In the genomic region with DNA sequence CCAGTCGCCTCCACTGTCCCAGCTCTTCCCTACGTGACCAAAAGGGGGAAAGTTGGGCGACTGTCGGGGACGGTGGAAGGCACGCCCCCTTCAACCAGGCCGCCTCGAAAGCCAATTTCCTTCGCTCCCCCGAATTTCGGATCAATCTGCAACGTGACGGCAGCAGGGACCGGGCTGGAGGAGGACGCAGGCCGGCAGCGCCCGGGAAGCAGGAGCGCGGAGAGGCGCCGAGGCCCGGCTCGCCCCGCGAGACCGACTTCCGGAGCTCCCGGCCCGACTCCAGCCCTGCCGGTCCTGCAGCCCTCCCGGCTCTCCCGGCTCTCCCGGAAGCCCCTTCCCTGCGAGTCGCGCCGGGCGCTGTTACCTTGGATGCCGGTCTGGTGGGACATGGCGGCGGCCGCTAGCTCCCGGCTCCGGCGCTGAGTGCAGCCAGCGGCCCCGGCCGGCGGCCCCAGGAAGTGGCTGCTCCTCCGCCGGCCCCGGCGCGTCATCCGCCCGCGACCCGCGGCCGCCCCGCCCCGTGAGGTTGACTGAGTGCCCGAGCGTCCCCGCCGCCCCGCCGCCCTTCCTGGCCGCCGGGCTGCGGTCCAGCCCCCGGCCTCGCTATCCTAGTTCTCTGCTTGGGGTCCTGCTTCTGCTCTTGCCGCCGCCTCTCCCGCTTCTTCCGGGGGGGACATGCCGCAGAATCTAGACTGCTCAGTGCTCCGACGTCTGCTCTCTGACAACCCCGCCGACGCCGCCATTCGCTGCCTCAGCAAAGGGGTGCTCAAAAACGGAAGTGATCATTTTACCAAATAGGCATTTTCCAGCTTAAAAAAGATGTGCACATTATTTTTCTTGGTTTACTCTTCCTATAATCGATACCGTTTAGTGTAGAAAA, we compare ENCODE assay signal across 1 cellular context.
TF ChIP-seq lines count a peak whose summit lies in the region.

Gene TWF1 (minus strand): TSS at position 461 of the 880 bp plus-strand sequence. CDS start 72 bp downstream, at position 389.

TF ChIP-seq in HepG2, 621 proteins besides CTCF, POLR2A, EP300 and RAD21 (continued from another document and continues in another):
- TF ChIP-seq, protein P1, sequence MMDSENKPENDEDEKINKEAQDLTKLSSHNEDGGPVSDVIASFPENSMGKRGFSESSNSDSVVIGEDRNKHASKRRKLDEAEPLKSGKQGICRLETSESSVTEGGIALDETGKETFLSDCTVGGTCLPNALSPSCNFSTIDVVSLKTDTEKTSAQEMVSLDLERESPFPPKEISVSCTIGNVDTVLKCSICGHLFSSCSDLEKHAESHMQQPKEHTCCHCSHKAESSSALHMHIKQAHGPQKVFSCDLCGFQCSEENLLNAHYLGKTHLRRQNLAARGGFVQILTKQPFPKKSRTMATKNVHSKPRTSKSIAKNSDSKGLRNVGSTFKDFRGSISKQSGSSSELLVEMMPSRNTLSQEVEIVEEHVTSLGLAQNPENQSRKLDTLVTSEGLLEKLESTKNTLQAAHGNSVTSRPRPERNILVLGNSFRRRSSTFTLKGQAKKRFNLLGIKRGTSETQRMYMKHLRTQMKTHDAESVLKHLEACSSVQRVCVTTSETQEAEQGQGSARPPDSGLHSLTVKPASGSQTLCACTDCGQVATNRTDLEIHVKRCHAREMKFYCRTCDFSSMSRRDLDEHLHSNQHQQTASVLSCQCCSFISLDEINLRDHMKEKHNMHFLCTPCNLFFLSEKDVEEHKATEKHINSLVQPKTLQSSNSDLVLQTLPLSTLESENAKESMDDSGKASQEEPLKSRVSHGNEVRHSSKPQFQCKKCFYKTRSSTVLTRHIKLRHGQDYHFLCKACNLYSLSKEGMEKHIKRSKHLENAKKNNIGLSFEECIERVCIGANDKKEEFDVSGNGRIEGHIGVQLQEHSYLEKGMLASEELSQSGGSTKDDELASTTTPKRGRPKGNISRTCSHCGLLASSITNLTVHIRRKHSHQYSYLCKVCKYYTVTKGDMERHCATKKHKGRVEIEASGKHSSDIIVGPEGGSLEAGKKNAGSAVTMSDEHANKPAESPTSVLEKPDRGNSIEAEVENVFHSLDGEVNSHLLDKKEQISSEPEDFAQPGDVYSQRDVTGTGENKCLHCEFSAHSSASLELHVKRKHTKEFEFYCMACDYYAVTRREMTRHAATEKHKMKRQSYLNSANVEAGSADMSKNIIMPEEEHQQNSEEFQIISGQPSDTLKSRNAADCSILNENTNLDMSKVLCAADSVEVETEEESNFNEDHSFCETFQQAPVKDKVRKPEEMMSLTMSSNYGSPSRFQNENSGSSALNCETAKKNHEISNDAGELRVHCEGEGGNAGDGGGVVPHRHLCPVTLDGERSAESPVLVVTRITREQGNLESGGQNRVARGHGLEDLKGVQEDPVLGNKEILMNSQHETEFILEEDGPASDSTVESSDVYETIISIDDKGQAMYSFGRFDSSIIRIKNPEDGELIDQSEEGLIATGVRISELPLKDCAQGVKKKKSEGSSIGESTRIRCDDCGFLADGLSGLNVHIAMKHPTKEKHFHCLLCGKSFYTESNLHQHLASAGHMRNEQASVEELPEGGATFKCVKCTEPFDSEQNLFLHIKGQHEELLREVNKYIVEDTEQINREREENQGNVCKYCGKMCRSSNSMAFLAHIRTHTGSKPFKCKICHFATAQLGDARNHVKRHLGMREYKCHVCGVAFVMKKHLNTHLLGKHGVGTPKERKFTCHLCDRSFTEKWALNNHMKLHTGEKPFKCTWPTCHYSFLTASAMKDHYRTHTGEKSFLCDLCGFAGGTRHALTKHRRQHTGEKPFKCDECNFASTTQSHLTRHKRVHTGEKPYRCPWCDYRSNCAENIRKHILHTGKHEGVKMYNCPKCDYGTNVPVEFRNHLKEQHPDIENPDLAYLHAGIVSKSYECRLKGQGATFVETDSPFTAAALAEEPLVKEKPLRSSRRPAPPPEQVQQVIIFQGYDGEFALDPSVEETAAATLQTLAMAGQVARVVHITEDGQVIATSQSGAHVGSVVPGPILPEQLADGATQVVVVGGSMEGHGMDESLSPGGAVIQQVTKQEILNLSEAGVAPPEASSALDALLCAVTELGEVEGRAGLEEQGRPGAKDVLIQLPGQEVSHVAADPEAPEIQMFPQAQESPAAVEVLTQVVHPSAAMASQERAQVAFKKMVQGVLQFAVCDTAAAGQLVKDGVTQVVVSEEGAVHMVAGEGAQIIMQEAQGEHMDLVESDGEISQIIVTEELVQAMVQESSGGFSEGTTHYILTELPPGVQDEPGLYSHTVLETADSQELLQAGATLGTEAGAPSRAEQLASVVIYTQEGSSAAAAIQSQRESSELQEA (CRISPR knock-in tag; IDR thresholded peaks at IDR 0.05; ENCODE audit: not compliant biosample characterization), result peak; percentile 60
- TF ChIP-seq PLSCR1 (CRISPR knock-in tag; IDR thresholded peaks at IDR 0.05; ENCODE audit: borderline replicate concordance), result no peak
- peak; percentile 41; the same call in 1 of the 2 replicates for TF ChIP-seq FOXC1 (CRISPR knock-in tag; IDR thresholded peaks at IDR 0.05; ENCODE audit: borderline replicate concordance)
- peak; percentile 86 for TF ChIP-seq ZFX (CRISPR knock-in tag; IDR thresholded peaks at IDR 0.05; ENCODE audit: low read depth)
- no peak for TF ChIP-seq SP1 (IDR thresholded peaks at IDR 0.05)
- peak; percentile 80 for TF ChIP-seq SP1 (CRISPR knock-in tag; IDR thresholded peaks at IDR 0.05)
- peak in 1 of 2 experiments; percentile 54; a peak in 1 of 4 replicates for TF ChIP-seq KLF16 (CRISPR knock-in tag; IDR thresholded peaks at IDR 0.05)
- TF ChIP-seq, protein P2, sequence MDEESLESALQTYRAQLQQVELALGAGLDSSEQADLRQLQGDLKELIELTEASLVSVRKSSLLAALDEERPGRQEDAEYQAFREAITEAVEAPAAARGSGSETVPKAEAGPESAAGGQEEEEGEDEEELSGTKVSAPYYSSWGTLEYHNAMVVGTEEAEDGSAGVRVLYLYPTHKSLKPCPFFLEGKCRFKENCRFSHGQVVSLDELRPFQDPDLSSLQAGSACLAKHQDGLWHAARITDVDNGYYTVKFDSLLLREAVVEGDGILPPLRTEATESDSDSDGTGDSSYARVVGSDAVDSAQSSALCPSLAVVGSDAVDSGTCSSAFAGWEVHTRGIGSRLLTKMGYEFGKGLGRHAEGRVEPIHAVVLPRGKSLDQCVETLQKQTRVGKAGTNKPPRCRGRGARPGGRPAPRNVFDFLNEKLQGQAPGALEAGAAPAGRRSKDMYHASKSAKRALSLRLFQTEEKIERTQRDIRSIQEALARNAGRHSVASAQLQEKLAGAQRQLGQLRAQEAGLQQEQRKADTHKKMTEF (CRISPR knock-in tag; IDR thresholded peaks at IDR 0.05), result peak; percentile 60; the same call in 1 of the 2 replicates
- TF ChIP-seq ZNF451 (CRISPR knock-in tag; IDR thresholded peaks at IDR 0.05), result 0 out of 2 replicates have a peak, but pooled peaks have one; percentile 55
- no peak for TF ChIP-seq ZNF496 (CRISPR knock-in tag; IDR thresholded peaks at IDR 0.05; ENCODE audit: insufficient replicate concordance)
- TF ChIP-seq ZBTB39 (CRISPR knock-in tag; IDR thresholded peaks at IDR 0.05), result 0 out of 2 replicates have a peak, but pooled peaks have one; percentile 60
- TF ChIP-seq, protein P3, sequence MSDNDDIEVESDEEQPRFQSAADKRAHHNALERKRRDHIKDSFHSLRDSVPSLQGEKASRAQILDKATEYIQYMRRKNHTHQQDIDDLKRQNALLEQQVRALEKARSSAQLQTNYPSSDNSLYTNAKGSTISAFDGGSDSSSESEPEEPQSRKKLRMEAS (IDR thresholded peaks at IDR 0.05), result peak; percentile 56; the same call in 1 of the 2 replicates
- no peak for TF ChIP-seq YEATS2 (CRISPR knock-in tag; IDR thresholded peaks at IDR 0.05; ENCODE audit: borderline replicate concordance)
- peak; percentile 55; the same call in 1 of the 2 replicates for TF ChIP-seq ZNF800 (CRISPR knock-in tag; IDR thresholded peaks at IDR 0.05)
- peak; percentile 87 for TF ChIP-seq GABPB1 (CRISPR knock-in tag; IDR thresholded peaks at IDR 0.05)
- TF ChIP-seq, protein P4, sequence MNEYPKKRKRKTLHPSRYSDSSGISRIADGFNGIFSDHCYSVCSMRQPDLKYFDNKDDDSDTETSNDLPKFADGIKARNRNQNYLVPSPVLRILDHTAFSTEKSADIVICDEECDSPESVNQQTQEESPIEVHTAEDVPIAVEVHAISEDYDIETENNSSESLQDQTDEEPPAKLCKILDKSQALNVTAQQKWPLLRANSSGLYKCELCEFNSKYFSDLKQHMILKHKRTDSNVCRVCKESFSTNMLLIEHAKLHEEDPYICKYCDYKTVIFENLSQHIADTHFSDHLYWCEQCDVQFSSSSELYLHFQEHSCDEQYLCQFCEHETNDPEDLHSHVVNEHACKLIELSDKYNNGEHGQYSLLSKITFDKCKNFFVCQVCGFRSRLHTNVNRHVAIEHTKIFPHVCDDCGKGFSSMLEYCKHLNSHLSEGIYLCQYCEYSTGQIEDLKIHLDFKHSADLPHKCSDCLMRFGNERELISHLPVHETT (CRISPR knock-in tag; conservative IDR thresholded peaks at IDR 0.05), result 0 out of 2 replicates have a peak, but pooled peaks have one; percentile 33
- no peak for TF ChIP-seq CBX1 (IDR thresholded peaks at IDR 0.05; ENCODE audit: low read depth)
- no peak for TF ChIP-seq NR1H2 (CRISPR knock-in tag; IDR thresholded peaks at IDR 0.05; ENCODE audit: borderline replicate concordance, low read depth)
- peak; percentile 74; the same call in 1 of the 2 replicates for TF ChIP-seq ZNF709 (CRISPR knock-in tag; IDR thresholded peaks at IDR 0.05)
- peak; percentile 77 for TF ChIP-seq THAP11 (CRISPR knock-in tag; IDR thresholded peaks at IDR 0.05)
- peak; percentile 62; the same call in 1 of the 2 replicates for TF ChIP-seq ZNF138 (CRISPR knock-in tag; IDR thresholded peaks at IDR 0.05; ENCODE audit: low read depth)
- TF ChIP-seq, protein P5, sequence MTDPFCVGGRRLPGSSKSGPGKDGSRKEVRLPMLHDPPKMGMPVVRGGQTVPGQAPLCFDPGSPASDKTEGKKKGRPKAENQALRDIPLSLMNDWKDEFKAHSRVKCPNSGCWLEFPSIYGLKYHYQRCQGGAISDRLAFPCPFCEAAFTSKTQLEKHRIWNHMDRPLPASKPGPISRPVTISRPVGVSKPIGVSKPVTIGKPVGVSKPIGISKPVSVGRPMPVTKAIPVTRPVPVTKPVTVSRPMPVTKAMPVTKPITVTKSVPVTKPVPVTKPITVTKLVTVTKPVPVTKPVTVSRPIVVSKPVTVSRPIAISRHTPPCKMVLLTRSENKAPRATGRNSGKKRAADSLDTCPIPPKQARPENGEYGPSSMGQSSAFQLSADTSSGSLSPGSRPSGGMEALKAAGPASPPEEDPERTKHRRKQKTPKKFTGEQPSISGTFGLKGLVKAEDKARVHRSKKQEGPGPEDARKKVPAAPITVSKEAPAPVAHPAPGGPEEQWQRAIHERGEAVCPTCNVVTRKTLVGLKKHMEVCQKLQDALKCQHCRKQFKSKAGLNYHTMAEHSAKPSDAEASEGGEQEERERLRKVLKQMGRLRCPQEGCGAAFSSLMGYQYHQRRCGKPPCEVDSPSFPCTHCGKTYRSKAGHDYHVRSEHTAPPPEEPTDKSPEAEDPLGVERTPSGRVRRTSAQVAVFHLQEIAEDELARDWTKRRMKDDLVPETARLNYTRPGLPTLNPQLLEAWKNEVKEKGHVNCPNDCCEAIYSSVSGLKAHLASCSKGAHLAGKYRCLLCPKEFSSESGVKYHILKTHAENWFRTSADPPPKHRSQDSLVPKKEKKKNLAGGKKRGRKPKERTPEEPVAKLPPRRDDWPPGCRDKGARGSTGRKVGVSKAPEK (CRISPR knock-in tag; IDR thresholded peaks at IDR 0.05; ENCODE audit: borderline replicate concordance), result no peak
- peak; percentile 71 for TF ChIP-seq SKI (IDR thresholded peaks at IDR 0.05; ENCODE audit: partially characterized antibody)
- no peak for TF ChIP-seq TARDBP (CRISPR knock-in tag; IDR thresholded peaks at IDR 0.05)
- peak; percentile 58 to 62 for TF ChIP-seq MAFK (conservative IDR thresholded peaks at IDR 0.05 in 1 of 2, IDR thresholded peaks at IDR 0.05 in 1 of 2; ENCODE audit: low read length in 2 of 2)
- TF ChIP-seq ZNF441 (CRISPR knock-in tag; IDR thresholded peaks at IDR 0.05; ENCODE audit: borderline replicate concordance), result 0 out of 2 replicates have a peak, but pooled peaks have one; percentile 46
- TF ChIP-seq ATF1 (CRISPR knock-in tag; IDR thresholded peaks at IDR 0.05), result peak; percentile 34; the same call in 1 of the 2 replicates
- TF ChIP-seq RBFOX2 (IDR thresholded peaks at IDR 0.05; ENCODE audit: low read depth, low read length), result peak; percentile 95
- TF ChIP-seq MED13 (CRISPR knock-in tag; IDR thresholded peaks at IDR 0.05), result peak; percentile 29; the same call in 1 of the 2 replicates
- TF ChIP-seq YEATS4 (CRISPR knock-in tag; IDR thresholded peaks at IDR 0.05; ENCODE audit: borderline replicate concordance), result peak; percentile 76
